15 cellular contexts compared by ENCODE assay signal in genomic region chr19:33427801-33428626, GRCh38. TPM values are rescaled to one million over a fixed set of nuclear protein-coding genes. Genes with fewer than 3 reads are reported as not detected.
DNase-seq lines count a peak whose midpoint lies in the region; ATAC-seq, FAIRE-seq and TF ChIP-seq lines count a peak whose summit lies in the region.
"Had no signal": no experiment of that assay in that cellular context is flagged by ENCODE, and none has a peak within 500 bp of the region (broad histone marks: within the 10 kb centered on the region; RNA-seq: fewer than 3 reads in every experiment).

No MANE protein-coding gene starts in this region.

- no peak overlapping the region for H3K4me3 Mint-ChIP-seq in CD8-positive, alpha-beta T cell
- H3K4me3 Mint-ChIP-seq: B cell; CD8-positive, alpha-beta memory T cell had no signal

- no peaks in the 10 kb centered on the region for H3K36me3 ChIP-seq in CD8-positive, alpha-beta T cell (ENCODE audit: insufficient read depth, low read length)
- H3K36me3 ChIP-seq in kidney (ENCODE audit: control insufficient read depth in 1 of 2, insufficient read depth in 2 of 2, low read length in 2 of 2) (no peaks in the 10 kb centered on the region), MG63 (no peaks in the 10 kb centered on the region)

- no peaks in the 10 kb centered on the region for H3K36me3 Mint-ChIP-seq in CD8-positive, alpha-beta T cell
- H3K36me3 Mint-ChIP-seq: CD8-positive, alpha-beta memory T cell had no signal

- no peak overlapping the region for H3K27ac ChIP-seq in CD8-positive, alpha-beta T cell (ENCODE audit: low read depth, low read length)
- H3K27ac ChIP-seq in kidney (ENCODE audit: low read depth in 2 of 2, low read length in 2 of 2) = no peak overlapping the region
- H3K27ac ChIP-seq: GM23248 had no signal

- CTCF ChIA-PET in CD8-positive, alpha-beta T cell (lab: Charles Lee) = interaction anchor here (0.6 kb wide), 1 partner anchor 12 kb away, joined by 3 read pairs; no protein-coding TSS in a partner anchor

- no peak for DNase-seq in CD8-positive, alpha-beta T cell
- DNase-seq in NCI-H69 (lab: John Stamatoyannopoulos, UW) = peak; percentile 27
- peak; percentile 54 for DNase-seq in kidney
- peak; percentile 68 for DNase-seq in posterior vena cava (ENCODE audit: low spot score)
- no peak for DNase-seq in NOMO-1 treated with DMSO at 0.1 percent for 48 hours (lab: John Stamatoyannopoulos, UW; ENCODE audit: unreplicated experiment)
- no peak for DNase-seq in MG63
- DNase-seq: GF-D8, GM23248, NCI-H1417, NCI-H1930, NCI-H510A had no signal

- peaks cover 12% of the 10 kb centered on the region for H3K4me1 Mint-ChIP-seq in CD8-positive, alpha-beta T cell (ENCODE audit: low read depth)

- H3K9me3 Mint-ChIP-seq in CD8-positive, alpha-beta T cell = no peaks in the 10 kb centered on the region
- H3K9me3 Mint-ChIP-seq: CD8-positive, alpha-beta memory T cell had no signal

- H3K4me1 ChIP-seq in CD8-positive, alpha-beta T cell (ENCODE audit: insufficient read depth, low read length) = peaks cover 6% of the 10 kb centered on the region
- no peaks in the 10 kb centered on the region for H3K4me1 ChIP-seq in kidney (ENCODE audit: control insufficient read depth in 1 of 2, insufficient read depth in 1 of 2, low read depth in 1 of 2, low read length in 2 of 2)

- peak overlapping the region; percentile 37 for H3K27ac Mint-ChIP-seq in CD8-positive, alpha-beta T cell
- H3K27ac Mint-ChIP-seq: B cell had no signal

- intact Hi-C loops in CD8-positive, alpha-beta T cell (cut with DNase I, micrococcal nuclease) = no loop called here
- intact Hi-C loops in kidney (cut with DNase I) (no loop called here), posterior vena cava (cut with DNase I) (no loop called here)

- no peaks in the 10 kb centered on the region for H3K9me3 ChIP-seq in CD8-positive, alpha-beta T cell (ENCODE audit: low read length)
- no peaks in the 10 kb centered on the region for H3K9me3 ChIP-seq in kidney (ENCODE audit: control insufficient read depth in 1 of 2, low read length in 2 of 2)
- no peaks in the 10 kb centered on the region for H3K9me3 ChIP-seq in MG63

- POLR2A ChIA-PET in CD8-positive, alpha-beta T cell (lab: Charles Lee) = no interaction called here

- no peak for FAIRE-seq in kidney (lab: Jason Lieb, UNC)
- FAIRE-seq: RCC 7860 had no signal

- no peak overlapping the region for H3K9ac ChIP-seq in kidney (ENCODE audit: low read length in 2 of 2)
- H3K9ac ChIP-seq: GM23248 had no signal

- no peak for ATAC-seq in CD8-positive, alpha-beta T cell
- ATAC-seq in GM21390 (IDR thresholded peaks at IDR 0.05; ENCODE audit: unreplicated experiment) = no peak

- no peaks in the 10 kb centered on the region for H3K27me3 Mint-ChIP-seq in CD8-positive, alpha-beta T cell (ENCODE audit: low read depth)
- H3K27me3 Mint-ChIP-seq: B cell had no signal

- no peak for TF ChIP-seq CTCF in CD8-positive, alpha-beta T cell (IDR thresholded peaks at IDR 0.05)
- no peak for TF ChIP-seq CTCF in kidney (IDR thresholded peaks at IDR 0.05; ENCODE audit: borderline replicate concordance, extremely low read depth, insufficient read depth)

- no peak overlapping the region for H3K4me3 ChIP-seq in CD8-positive, alpha-beta T cell (ENCODE audit: low read depth, low read length)
- H3K4me3 ChIP-seq in kidney (ENCODE audit: low read length in 2 of 2) = no peak overlapping the region
- no peak overlapping the region for H3K4me3 ChIP-seq in MG63
- H3K4me3 ChIP-seq: GM23248 had no signal

- no peaks in the 10 kb centered on the region for H3K27me3 ChIP-seq in CD8-positive, alpha-beta T cell (ENCODE audit: insufficient read depth, low read length)
- no peaks in the 10 kb centered on the region for H3K27me3 ChIP-seq in MG63

RNA-seq across cellular contexts. Expression of gene CEBPG, which starts 54.5 kb away (rescaled TPM):
- total RNA-seq in CD8-positive, alpha-beta T cell = 10 to 100 TPM; 14.4 to 17.2 TPM
- total RNA-seq in kidney = 22.4 TPM
- 13.0 TPM for polyA plus RNA-seq in kidney (ENCODE audit: insufficient read depth, low read depth, low replicate concordance)
- 10 to 100 TPM; 29.1 to 41.3 TPM for total RNA-seq in posterior vena cava
- total RNA-seq in MG63 (2014; rRNA removed; shearing (Covaris generic); ENCODE audit: low replicate concordance) = 21.2 and 42.1 TPM in 2 replicates

Comparison
In these comparisons a context has a peak if more than half of its experiments do, and no peak if none do; other contexts are left out.
1. DNase-seq: peak in NCI-H69 (single experiment), kidney (single experiment) and posterior vena cava (single experiment); none in CD8-positive, alpha-beta T cell (0 of 7), NOMO-1 treated with DMSO at 0.1 percent for 48 hours (single experiment) and MG63 (single experiment).